1 cellular context compared by ENCODE assay signal in genomic region chr11:77570891-77571290, GRCh38. TPM values are rescaled to one million over a fixed set of nuclear protein-coding genes. Genes with fewer than 3 reads are reported as not detected.
"Had no signal": no experiment of that assay in that cellular context is flagged by ENCODE, and none has a peak within 500 bp of the region (broad histone marks: within the 10 kb centered on the region; RNA-seq: fewer than 3 reads in every experiment).

No MANE protein-coding gene starts in this region.

RNA-seq across cellular contexts. Expression of gene AQP11, which starts 18.9 kb away (rescaled TPM):
- total RNA-seq: thoracic aorta had no signal
